ENCODE assay signal across 18 cellular contexts in genomic region chr2:169393068-169393590, GRCh38. TPM values are rescaled to one million over a fixed set of nuclear protein-coding genes. Genes with fewer than 3 reads are reported as not detected.
A peak's percentile ranks its signal among the peaks of the same experiment; 100 is the strongest.
DNase-seq lines count a peak whose midpoint lies in the region; ATAC-seq, FAIRE-seq and TF ChIP-seq lines count a peak whose summit lies in the region.
"Had no signal": no experiment of that assay in that cellular context is flagged by ENCODE, and none has a peak within 500 bp of the region (broad histone marks: within the 10 kb centered on the region; RNA-seq: fewer than 3 reads in every experiment).

No MANE protein-coding gene starts in this region.

- ATAC-seq in GM21737 (IDR thresholded peaks at IDR 0.05; ENCODE audit: unreplicated experiment), result no peak

- H3K18ac ChIP-seq in H1 (ENCODE audit: extremely low read depth, low read length), result no peak overlapping the region

- no peaks in the 10 kb centered on the region for H3K27me3 ChIP-seq in H1 (replicated peaks in 1 of 4; ENCODE audit: control insufficient read depth in 3 of 4, extremely low read depth in 1 of 4, insufficient read depth in 3 of 4, low read length in 3 of 4)

- no peak overlapping the region; a peak in 1 of 4 replicates for H3K4me2 ChIP-seq in H1 (ENCODE audit: insufficient read depth in 1 of 2, low read depth in 2 of 2, low read length in 2 of 2)

- H2BK120ac ChIP-seq in H1 (replicated peaks; ENCODE audit: low read depth, low read length), result no peak overlapping the region

- no peak overlapping the region for H2BK12ac ChIP-seq in H1 (ENCODE audit: low read depth, low read length)

- POLR2A ChIA-PET in H1 (lab: Charles Lee; ENCODE audit: partially characterized antibody), result no interaction called here

- H3K4me1 ChIP-seq in H1 (replicated peaks in 1 of 4; ENCODE audit: control insufficient read depth in 3 of 4, insufficient read depth in 4 of 4, low read length in 3 of 4), result peaks cover 0 to 9% (median 4%) of the 10 kb centered on the region in 4 experiments; a peak in 3 of 7 replicates
- H3K4me1 ChIP-seq: SJSA1 had no signal

- CTCF ChIA-PET in H1 (lab: Charles Lee; ENCODE audit: partially characterized antibody), result interaction anchor here (1.1 kb wide), 1 partner anchor 28 kb away, joined by 4 read pairs; no protein-coding TSS in a partner anchor

- no peak overlapping the region for H4K91ac ChIP-seq in H1 (replicated peaks; ENCODE audit: insufficient read length, low read length)

- no peak for TF ChIP-seq RAD21 in H1 (IDR thresholded peaks at IDR 0.05 in 1 of 2, conservative IDR thresholded peaks at IDR 0.05 in 1 of 2; ENCODE audit: low read depth in 2 of 2, low read length in 2 of 2)

- WGBS in H1 (ENCODE audit: extremely low coverage in 1 of 2, insufficient coverage in 1 of 2, insufficient read length in 1 of 2, insufficient replicate concordance in 2 of 2, low coverage in 1 of 2, low lambda C conversion rate in 2 of 2, missing lambda C conversion rate in 1 of 2), 2 experiments, result 84% methylated on average over 7 of the region's 7 CpGs; no CpG with 5 or more reads in 1 of the 2 experiments

- H4K8ac ChIP-seq in H1 (ENCODE audit: extremely low read depth, insufficient read depth, low read length), result no peak overlapping the region

- no peak overlapping the region for H3K56ac ChIP-seq in H1 (replicated peaks; ENCODE audit: insufficient read length, low read depth, low read length)

- FAIRE-seq in H1 (lab: Jason Lieb, UNC), result peak; percentile 32

- no peak overlapping the region for H2AK5ac ChIP-seq in H1 (ENCODE audit: low read depth, low read length)

- no peaks in the 10 kb centered on the region for H3K79me1 ChIP-seq in H1 (ENCODE audit: low read depth, low read length)

- no peak overlapping the region for H3K27ac ChIP-seq in H1 (ENCODE audit: low read depth, low read length)
- H3K27ac ChIP-seq: SJSA1 had no signal

- no peaks in the 10 kb centered on the region for H3K79me2 ChIP-seq in H1 (ENCODE audit: control insufficient read depth in 1 of 2, insufficient read depth in 2 of 2, low read length in 2 of 2)

- H4K20me1 ChIP-seq in H1 (replicated peaks in 1 of 2; ENCODE audit: control insufficient read depth in 1 of 2, insufficient read depth in 2 of 2, low read length in 2 of 2), result no peaks in the 10 kb centered on the region

- H3K36me3 ChIP-seq in H1 (ENCODE audit: control insufficient read depth in 2 of 4, insufficient read depth in 4 of 4, low read length in 3 of 4), result no peaks in the 10 kb centered on the region
- H3K36me3 ChIP-seq: SJSA1 had no signal

- no peak for TF ChIP-seq POLR2A in H1 (IDR thresholded peaks at IDR 0.05; ENCODE audit: control extremely low read depth in 1 of 2, low read depth in 2 of 2, low read length in 2 of 2)

- H2BK15ac ChIP-seq in H1 (ENCODE audit: low read length), result no peak overlapping the region

- peak overlapping the region; percentile 83; the same call in 1 of the 2 replicates for H2AFZ ChIP-seq in H1 (ENCODE audit: low read length)

- no peak overlapping the region for H3K23ac ChIP-seq in H1 (ENCODE audit: insufficient read length)

- no peaks in the 10 kb centered on the region for H3K9me3 ChIP-seq in H1 (ENCODE audit: insufficient read depth in 2 of 2, low read depth in 1 of 2, low read length in 1 of 2)
- H3K9me3 ChIP-seq: SJSA1 had no signal

- TF ChIP-seq CTCF in GM20000 (IDR thresholded peaks at IDR 0.05; ENCODE audit: extremely low read depth, missing control alignments) (no peak), H1 (IDR thresholded peaks at IDR 0.05; ENCODE audit: control extremely low read depth in 1 of 3, insufficient read depth in 1 of 3, low read depth in 1 of 3, low read length in 3 of 3) (no peak)

- H4K5ac ChIP-seq in H1 (ENCODE audit: insufficient read length, low read depth, low read length), result no peak overlapping the region

- no peak overlapping the region for H2BK20ac ChIP-seq in H1 (ENCODE audit: low read length)

- no peak for TF ChIP-seq EP300 in H1 (IDR thresholded peaks at IDR 0.05; ENCODE audit: borderline replicate concordance in 1 of 2, low read depth in 2 of 2, low read length in 2 of 2)

- no peak overlapping the region for H2BK5ac ChIP-seq in H1 (ENCODE audit: low read depth, low read length)

- H3K14ac ChIP-seq in H1 (ENCODE audit: insufficient read length), result no peak overlapping the region

- H3K4me3 ChIP-seq in H1 (ENCODE audit: extremely low read depth in 1 of 4, insufficient read depth in 2 of 4, low read depth in 3 of 4, low read length in 4 of 4), result no peak overlapping the region
- H3K4me3 ChIP-seq: SJSA1 had no signal

- DNase-seq in DMS 273 (lab: John Stamatoyannopoulos, UW; ENCODE audit: unreplicated experiment), result peak; percentile 78
- DNase-seq in GM20000 (ENCODE audit: low spot score), result peak; percentile 21
- DNase-seq in NCI-H1105 (lab: John Stamatoyannopoulos, UW), result peak; percentile 10
- DNase-seq in H1 (ENCODE audit: low read depth in 1 of 2, low spot score in 2 of 2), result no peak
- no peak for DNase-seq in GM19238 (ENCODE audit: insufficient read length, low spot score)
- no peak for DNase-seq in stimulated activated CD4-positive, alpha-beta T cell treated with anti-CD3 and anti-CD28 coated beads, Interleukin-4, amount 100 ng/mL, for 24 hours
- DNase-seq in NCI-H2196 treated with DMSO at 0.1 percent for 48 hours (lab: John Stamatoyannopoulos, UW; ENCODE audit: unreplicated experiment), result no peak
- DNase-seq: activated CD4-positive, CD25-positive, alpha-beta regulatory T cell; activated T-cell treated with anti-CD3 and anti-CD28 coated beads, Interleukin-2, amount 50 U/mL, for 24 hours; amygdala; DMS153; MM.1S; retina; stimulated activated naive B cell treated with anti-CD40 and anti-IgM and Interleukin-4, amounts not matched to agents 10 μg/mL and 1 μg/mL and 100 μg/mL, for 72 hours had no signal

- H3K23me2 ChIP-seq in H1 (ENCODE audit: low read depth, low read length), result no peaks in the 10 kb centered on the region

- H3K4ac ChIP-seq in H1 (replicated peaks; ENCODE audit: insufficient read length, low read depth, low read length), result no peak overlapping the region

- no peak overlapping the region for H3K9ac ChIP-seq in H1 (replicated peaks in 1 of 4; ENCODE audit: extremely low read depth in 1 of 4, low read depth in 3 of 4, low read length in 3 of 4)

TF ChIP-seq in H1, 55 proteins besides CTCF, POLR2A, EP300 and RAD21:
- TF ChIP-seq CREB1 (IDR thresholded peaks at IDR 0.05) (no peak), SIX5 (IDR thresholded peaks at IDR 0.05; ENCODE audit: low read depth, low read length) (no peak), SUZ12 (IDR thresholded peaks at IDR 0.05; ENCODE audit: low read length) (no peak), BACH1 (IDR thresholded peaks at IDR 0.05; ENCODE audit: low read length) (no peak), SRF (IDR thresholded peaks at IDR 0.05; ENCODE audit: low read depth, low read length) (no peak), POLR2AphosphoS5 (IDR thresholded peaks at IDR 0.05; ENCODE audit: low read depth, low read length) (no peak), CEBPB (IDR thresholded peaks at IDR 0.05; ENCODE audit: low read depth, low read length) (no peak), ASH2L (IDR thresholded peaks at IDR 0.05; ENCODE audit: low read length) (no peak), MAX (IDR thresholded peaks at IDR 0.05) (no peak), E2F6 (IDR thresholded peaks at IDR 0.05) (no peak)
- TF ChIP-seq, protein P1, sequence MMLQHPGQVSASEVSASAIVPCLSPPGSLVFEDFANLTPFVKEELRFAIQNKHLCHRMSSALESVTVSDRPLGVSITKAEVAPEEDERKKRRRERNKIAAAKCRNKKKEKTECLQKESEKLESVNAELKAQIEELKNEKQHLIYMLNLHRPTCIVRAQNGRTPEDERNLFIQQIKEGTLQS (IDR thresholded peaks at IDR 0.05; ENCODE audit: insufficient read depth, low read depth, low read length), result no peak

RNA-seq across cellular contexts. Expression of gene LRP2, which starts 30.8 kb away (rescaled TPM):
- 2.4 and 2.9 TPM in 2 replicates for total RNA-seq in H1 (2021; fragmentation: NEBNext Ultra II Directional; extraction: Animal tissue kit (Norgen Biotek cat#: 25700))
- polyA plus RNA-seq in H1 (2011; rRNA removed), result 2.0 and 2.5 TPM in 2 replicates
- polyA plus RNA-seq in H1 (2011; cell fraction: cytosol; rRNA removed), result 2.8 TPM
- 7.1 TPM for polyA plus RNA-seq in H1 (2011; cell fraction: nucleus; rRNA removed)
- 1.7 to 2.5 TPM (median 2.2 TPM) in 4 replicates for polyA plus RNA-seq in H1 (2012, experiment 1 of 2)
- polyA plus RNA-seq in H1 (2012, experiment 2 of 2), result 0.07 TPM
- polyA plus RNA-seq in H1 (2013, experiment 1 of 2), result 0.65 TPM
- 0.53 TPM for polyA plus RNA-seq in H1 (2013, experiment 2 of 2)
- polyA minus RNA-seq in H1 (2011; rRNA and poly(A)+ RNA removed), result 9.5 and 12.6 TPM in 2 replicates
- polyA minus RNA-seq in H1 (2011; cell fraction: cytosol; rRNA and poly(A)+ RNA removed), result 5.4 TPM
- 11.8 TPM for polyA minus RNA-seq in H1 (2011; cell fraction: nucleus; rRNA and poly(A)+ RNA removed)
- total RNA-seq: dermis microvascular lymphatic vessel endothelial cell, myocyte had no signal

Comparison
In these comparisons a context has a peak if more than half of its experiments do, and no peak if none do; other contexts are left out.
1. DNase-seq: peak in DMS 273 (single experiment), GM20000 (single experiment) and NCI-H1105 (single experiment); none in H1 (0 of 2), GM19238 (single experiment), stimulated activated CD4-positive, alpha-beta T cell treated with anti-CD3 and anti-CD28 coated beads, Interleukin-4, amount 100 ng/mL, for 24 hours (single experiment) and NCI-H2196 treated with DMSO at 0.1 percent for 48 hours (single experiment).